In the genomic region with DNA sequence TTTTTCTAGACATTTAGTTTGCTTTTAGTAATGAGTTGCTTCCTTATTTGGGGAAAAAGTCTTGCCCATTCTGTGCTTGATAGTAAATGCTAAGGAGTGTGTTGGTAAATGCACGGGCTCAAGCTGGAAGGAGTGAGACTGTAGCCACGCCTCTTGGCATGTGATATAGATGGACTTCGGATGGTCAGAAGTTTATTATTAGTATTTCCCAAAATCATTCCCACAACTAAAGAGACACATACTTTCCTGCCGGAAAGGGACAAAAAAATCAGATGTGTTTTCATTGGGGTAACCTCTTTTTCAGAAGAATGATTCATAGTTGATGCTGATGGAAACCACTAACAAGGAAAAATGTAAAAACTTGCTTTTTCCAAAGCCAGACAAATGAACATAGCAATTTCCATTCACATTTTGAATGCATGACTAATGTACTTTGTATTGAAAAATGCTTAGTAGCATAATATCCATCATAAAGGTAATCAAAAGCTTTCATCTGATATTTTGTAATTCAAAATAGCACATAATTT, we compare ENCODE assay signal across 11 cellular contexts.
DNase-seq lines count a peak whose midpoint lies in the region; ATAC-seq and TF ChIP-seq lines count a peak whose summit lies in the region.
"Had no signal": no experiment of that assay in that cellular context is flagged by ENCODE, and none has a peak within 500 bp of the region (broad histone marks: within the 10 kb centered on the region; RNA-seq: fewer than 3 reads in every experiment).

No MANE protein-coding gene starts in this region.

- no peaks in the 10 kb centered on the region for H3K9me3 ChIP-seq in ascending aorta

- H3K4me1 ChIP-seq in ascending aorta = peaks cover 9 to 38% of the 10 kb centered on the region in 2 donors

- peak overlapping the region in 1 of 2 donors; percentile 12 for H3K4me3 ChIP-seq in ascending aorta
- no peak overlapping the region for H3K4me3 ChIP-seq in skeletal muscle cell (ENCODE audit: low read depth, low read length)

- in situ Hi-C loops in G401 (cut with HindIII; ENCODE audit: low sequenced_read_pairs) = no loop called here

- H3K36me3 Mint-ChIP-seq in natural killer cell treated with Interleukin-12 subunit alpha and Interleukin-12 subunit beta and Interleukin-15 and Interleukin-18, amount 100 ng/mL, for 72 hours = no peaks in the 10 kb centered on the region

- H3K4me3 Mint-ChIP-seq in natural killer cell treated with Interleukin-12 subunit alpha and Interleukin-12 subunit beta and Interleukin-15 and Interleukin-18, amount 100 ng/mL, for 72 hours = no peak overlapping the region

- intact Hi-C loops in ascending aorta (cut with DNase I) = loop anchor here (2.0 to 5.0 kb wide), 3 partner anchors 25 to 216 kb away; no protein-coding TSS in a partner anchor

- H3K36me3 ChIP-seq in ascending aorta = no peaks in the 10 kb centered on the region

- TF ChIP-seq CTCF in ascending aorta (IDR thresholded peaks at IDR 0.05) = no peak

- peaks cover 3 to 19% of the 10 kb centered on the region in 2 donors for H3K27me3 Mint-ChIP-seq in natural killer cell treated with Interleukin-12 subunit alpha and Interleukin-12 subunit beta and Interleukin-15 and Interleukin-18, amount 100 ng/mL, for 72 hours

- peak; percentile 47 for DNase-seq in G401 (ENCODE audit: low spot score)
- DNase-seq in ascending aorta (ENCODE audit: low spot score in 2 of 2) = peak; percentile 35 to 92
- peak; percentile 54 for DNase-seq in glomerular visceral epithelial cell (ENCODE audit: extremely low spot score)
- peak; percentile 82 for DNase-seq in skeletal muscle cell (ENCODE audit: low read depth)
- DNase-seq in activated naive CD4-positive, alpha-beta T cell treated with Interleukin-2 at 50 U/mL for 16 hours = no peak
- DNase-seq in natural killer cell treated with Interleukin-12 subunit alpha and Interleukin-12 subunit beta and Interleukin-15 and Interleukin-18, amount 100 ng/mL, for 72 hours (ENCODE audit: low spot score) = no peak
- no peak for DNase-seq in COR-L47 (lab: John Stamatoyannopoulos, UW)
- DNase-seq: activated CD4-positive, alpha-beta T cell treated with anti-CD3 and anti-CD28 coated beads, Interleukin-2, amount 50 U/mL, for 1 hour; amygdala; MV-4-11 had no signal

- no peaks in the 10 kb centered on the region for H3K9me3 Mint-ChIP-seq in natural killer cell treated with Interleukin-12 subunit alpha and Interleukin-12 subunit beta and Interleukin-15 and Interleukin-18, amount 100 ng/mL, for 72 hours

- no peaks in the 10 kb centered on the region for H3K4me1 Mint-ChIP-seq in natural killer cell treated with Interleukin-12 subunit alpha and Interleukin-12 subunit beta and Interleukin-15 and Interleukin-18, amount 100 ng/mL, for 72 hours (ENCODE audit: low read depth in 2 of 2)

- no peaks in the 10 kb centered on the region for H3K27me3 ChIP-seq in ascending aorta

- H3K27ac Mint-ChIP-seq in natural killer cell treated with Interleukin-12 subunit alpha and Interleukin-12 subunit beta and Interleukin-15 and Interleukin-18, amount 100 ng/mL, for 72 hours = no peak overlapping the region

- ATAC-seq in natural killer cell treated with Interleukin-12 subunit alpha and Interleukin-12 subunit beta and Interleukin-15 and Interleukin-18, amount 100 ng/mL, for 72 hours = no peak
- ATAC-seq in GM18861 (IDR thresholded peaks at IDR 0.05; ENCODE audit: unreplicated experiment) = no peak

- peak overlapping the region; percentile 93 to 95 for H3K27ac ChIP-seq in ascending aorta

Comparison
In these comparisons a context has a peak if more than half of its experiments do, and no peak if none do; other contexts are left out.
1. DNase-seq: peak in G401 (single experiment), ascending aorta (2 of 2), glomerular visceral epithelial cell (single experiment) and skeletal muscle cell (single experiment); none in activated naive CD4-positive, alpha-beta T cell treated with Interleukin-2 at 50 U/mL for 16 hours (single experiment), natural killer cell treated with Interleukin-12 subunit alpha and Interleukin-12 subunit beta and Interleukin-15 and Interleukin-18, amount 100 ng/mL, for 72 hours (single experiment) and COR-L47 (single experiment).